Comparison of ENCODE assay signal across 29 cellular contexts in genomic region chr3:48371651-48372376, GRCh38. TPM values are rescaled to one million over a fixed set of nuclear protein-coding genes. Genes with fewer than 3 reads are reported as not detected.
"Had no signal": no experiment of that assay in that cellular context is flagged by ENCODE, and none has a peak within 500 bp of the region (broad histone marks: within the 10 kb centered on the region; RNA-seq: fewer than 3 reads in every experiment).

FBXW12 (plus strand) TSS chr3:48372219; CDS start chr3:48372768, 549 bp downstream.

- H3K36me3 Mint-ChIP-seq: activated naive CD8-positive, alpha-beta T cell; naive B cell; T-cell had no signal

- H3K27ac Mint-ChIP-seq: activated naive CD8-positive, alpha-beta T cell; activated T-cell treated with anti-CD3 and anti-CD28 coated beads, Interleukin-2, amount 50 U/mL, for 24 hours; activated T-helper 17 cell treated with anti-CD3 and anti-CD28 coated beads, Interleukin-2, amount 50 U/mL, for 72 hours; naive B cell; T-cell had no signal

- H3K27me3 Mint-ChIP-seq: activated naive CD8-positive, alpha-beta T cell; activated T-cell treated with anti-CD3 and anti-CD28 coated beads, Interleukin-2, amount 50 U/mL, for 24 hours; activated T-helper 17 cell treated with anti-CD3 and anti-CD28 coated beads, Interleukin-2, amount 50 U/mL, for 72 hours; T-cell had no signal

- H3K4me1 Mint-ChIP-seq: activated T-helper 17 cell treated with anti-CD3 and anti-CD28 coated beads, Interleukin-2, amount 50 U/mL, for 72 hours; naive B cell; T-cell had no signal

- H3K4me1 ChIP-seq: adrenal gland, ascending aorta, breast epithelium, heart right ventricle, left lung, upper lobe of right lung had no signal

- H3K9me3 Mint-ChIP-seq: activated T-cell treated with anti-CD3 and anti-CD28 coated beads, Interleukin-2, amount 50 U/mL, for 24 hours; activated T-helper 17 cell treated with anti-CD3 and anti-CD28 coated beads, Interleukin-2, amount 50 U/mL, for 72 hours; neural crest cell; T-cell had no signal

- FAIRE-seq: endometrium, TTC549 had no signal

- ATAC-seq: activated T-helper 17 cell treated with anti-CD3 and anti-CD28 coated beads, Interleukin-2, amount 50 U/mL, for 72 hours; heart right ventricle; left lung; right cardiac atrium; stimulated activated naive CD8-positive, alpha-beta T cell treated with anti-CD3 and anti-CD28 coated beads, Interleukin-15, Interleukin-2, amounts not matched to agents 100 U/mL and 50 U/mL, for 24 hours; T-cell; upper lobe of right lung had no signal

- H3K4me3 ChIP-seq: adrenal gland, ascending aorta, breast epithelium, heart right ventricle, left lung, lung, upper lobe of right lung had no signal

- DNase-seq: activated CD4-positive, alpha-beta T cell treated with anti-CD3 and anti-CD28 coated beads for 1 hour; activated CD8-positive, alpha-beta memory T cell treated with anti-CD3 and anti-CD28 coated beads for 24 hours; activated CD8-positive, alpha-beta memory T cell treated with anti-CD3 and anti-CD28 coated beads, Interleukin-2, amount 50 U/mL, for 4 hours; activated T-cell treated with anti-CD3 and anti-CD28 coated beads, Interleukin-2, amount 50 U/mL, for 24 hours; cerebellar nuclear complex; cortex of kidney; heart right ventricle; left lung; naive B cell; right cardiac atrium; stimulated activated CD4-positive, alpha-beta T cell treated with anti-CD3 and anti-CD28 coated beads, Interleukin-12 subunit alpha, Interleukin-12 subunit beta, amount 100 ng/mL, for 4 hours; stimulated activated CD4-positive, alpha-beta T cell treated with anti-CD3 and anti-CD28 coated beads, Interleukin-4, amount 100 ng/mL, for 4 hours; stimulated activated naive CD8-positive, alpha-beta T cell treated with anti-CD3 and anti-CD28 coated beads, Interleukin-15, Interleukin-2, amounts not matched to agents 100 U/mL and 50 U/mL, for 24 hours; T-cell; upper lobe of right lung; WERI-Rb-1 had no signal

- H3K36me3 ChIP-seq: adrenal gland, ascending aorta, breast epithelium, heart right ventricle, left lung, upper lobe of right lung, WERI-Rb-1 had no signal

- H3K4me3 Mint-ChIP-seq: activated naive CD8-positive, alpha-beta T cell; activated T-cell treated with anti-CD3 and anti-CD28 coated beads, Interleukin-2, amount 50 U/mL, for 24 hours; activated T-helper 17 cell treated with anti-CD3 and anti-CD28 coated beads, Interleukin-2, amount 50 U/mL, for 72 hours; neural crest cell; T-cell had no signal

- H3K27me3 ChIP-seq: adrenal gland, ascending aorta, breast epithelium, heart right ventricle, left lung, upper lobe of right lung had no signal

- H3K9me3 ChIP-seq: adrenal gland, ascending aorta, breast epithelium, heart right ventricle, left lung, upper lobe of right lung had no signal

- H3K27ac ChIP-seq: adrenal gland, ascending aorta, breast epithelium, heart right ventricle, left lung, upper lobe of right lung, WERI-Rb-1 had no signal

RNA-seq across cellular contexts. Expression of gene FBXW12, which starts in this region (rescaled TPM):
- total RNA-seq: activated T-helper 17 cell treated with anti-CD3 and anti-CD28 coated beads, Interleukin-2, amount 50 U/mL, for 72 hours; adrenal gland; ascending aorta; fibroblast of villous mesenchyme; left lung; lung; mesenteric fat pad; mucosa of gallbladder; osteocyte; right cardiac atrium; T-cell; upper lobe of right lung had no signal
- polyA plus RNA-seq: lung, right cardiac atrium had no signal
